ENCODE assay signal across 30 cellular contexts in genomic region chr17:3015890-3016289, GRCh38. TPM values are rescaled to one million over a fixed set of nuclear protein-coding genes. Genes with fewer than 3 reads are reported as not detected.
DNase-seq lines count a peak whose midpoint lies in the region; ATAC-seq and TF ChIP-seq lines count a peak whose summit lies in the region.
"Had no signal": no experiment of that assay in that cellular context is flagged by ENCODE, and none has a peak within 500 bp of the region (broad histone marks: within the 10 kb centered on the region; RNA-seq: fewer than 3 reads in every experiment).

No MANE protein-coding gene starts in this region.

- no peaks in the 10 kb centered on the region for H4K20me1 ChIP-seq in GM23248 (ENCODE audit: insufficient read depth)
- no peaks in the 10 kb centered on the region for H4K20me1 ChIP-seq in PC-3 (ENCODE audit: low read length)

- no peaks in the 10 kb centered on the region for H3K27me3 Mint-ChIP-seq in naive thymus-derived CD8-positive, alpha-beta T cell
- H3K27me3 Mint-ChIP-seq: activated CD4-positive, alpha-beta T cell treated with anti-CD3 and anti-CD28 coated beads for 36 hours; activated naive CD8-positive, alpha-beta T cell treated with anti-CD3 and anti-CD28 coated beads, Interleukin-2, amount 10 ng/mL, durations not matched to agents 7 days and 5 days; central memory CD8-positive, alpha-beta T cell; stimulated activated naive B cell treated with anti-CD40 and anti-IgM and Interleukin-4, amounts not matched to agents 10 μg/mL and 1 μg/mL and 100 μg/mL, for 72 hours had no signal

- no peaks in the 10 kb centered on the region for H3K9me3 ChIP-seq in GM23248 (ENCODE audit: low read depth)
- H3K9me3 ChIP-seq in PC-3 (ENCODE audit: low read length), result no peaks in the 10 kb centered on the region
- H3K9me3 ChIP-seq: HAP-1, right lobe of liver, upper lobe of left lung had no signal

- CTCF ChIA-PET in PC-3 (lab: Charles Lee), result interaction anchor here (0.5 kb wide), 1 partner anchor 423 kb away, joined by 4 read pairs; no protein-coding TSS in a partner anchor

- no peak overlapping the region for H3K4me3 Mint-ChIP-seq in naive thymus-derived CD8-positive, alpha-beta T cell
- H3K4me3 Mint-ChIP-seq: activated CD4-positive, alpha-beta T cell treated with anti-CD3 and anti-CD28 coated beads for 36 hours; activated naive CD8-positive, alpha-beta T cell treated with anti-CD3 and anti-CD28 coated beads, Interleukin-2, amount 10 ng/mL, durations not matched to agents 7 days and 5 days; central memory CD8-positive, alpha-beta T cell; stimulated activated naive B cell treated with anti-CD40 and anti-IgM and Interleukin-4, amounts not matched to agents 10 μg/mL and 1 μg/mL and 100 μg/mL, for 72 hours had no signal

- no peaks in the 10 kb centered on the region for H3K9me2 ChIP-seq in GM23248 (ENCODE audit: insufficient read depth)
- H3K9me2 ChIP-seq in PC-3 (replicated peaks; ENCODE audit: low read length), result no peaks in the 10 kb centered on the region

- no peaks in the 10 kb centered on the region for H3K79me2 ChIP-seq in GM23248 (ENCODE audit: insufficient read depth)
- no peaks in the 10 kb centered on the region for H3K79me2 ChIP-seq in PC-3 (ENCODE audit: low read length)

- H3K27me3 ChIP-seq in GM23248 (replicated peaks; ENCODE audit: insufficient read depth) (no peaks in the 10 kb centered on the region), PC-3 (ENCODE audit: low read length) (no peaks in the 10 kb centered on the region)
- H3K27me3 ChIP-seq: right lobe of liver, upper lobe of left lung had no signal

- WGBS in GM23248 (ENCODE audit: low coverage in 1 of 2, low lambda C conversion rate in 2 of 2, missing lambda C conversion rate in 2 of 2), 2 experiments, result 43 to 53% methylated on average over 7 of the region's 7 CpGs

- H3K4me2 ChIP-seq in GM23248 (ENCODE audit: unreplicated experiment) (no peak overlapping the region), PC-3 (ENCODE audit: low read length) (no peak overlapping the region)

- H3F3A ChIP-seq in GM23248 (ENCODE audit: insufficient read depth) (no peaks in the 10 kb centered on the region), PC-3 (ENCODE audit: low read length, unreplicated experiment) (no peaks in the 10 kb centered on the region)

- H3K36me3 ChIP-seq in GM23248 (ENCODE audit: low read depth) (no peaks in the 10 kb centered on the region), PC-3 (ENCODE audit: low read depth, low read length) (peaks cover 4% of the 10 kb centered on the region; the same call in 1 of the 2 replicates)
- H3K36me3 ChIP-seq: HAP-1, right lobe of liver had no signal

- peaks cover 0 to 2% (median 0%) of the 10 kb centered on the region in 9 donors for H3K9me3 Mint-ChIP-seq in naive thymus-derived CD8-positive, alpha-beta T cell
- H3K9me3 Mint-ChIP-seq: central memory CD8-positive, alpha-beta T cell; stimulated activated naive B cell treated with anti-CD40 and anti-IgM and Interleukin-4, amounts not matched to agents 10 μg/mL and 1 μg/mL and 100 μg/mL, for 72 hours had no signal

- peaks cover 4 to 23% (median 15%) of the 10 kb centered on the region in 3 donors for H3K36me3 Mint-ChIP-seq in naive thymus-derived CD8-positive, alpha-beta T cell

- TF ChIP-seq CTCF in PC-3 (conservative IDR thresholded peaks at IDR 0.05; ENCODE audit: low read depth, low read length) (no peak), fibroblast of the aortic adventitia (IDR thresholded peaks at IDR 0.05; ENCODE audit: insufficient read depth, low read length) (no peak)

- H3K27ac ChIP-seq in GM23248, result no peak overlapping the region
- H3K27ac ChIP-seq in PC-3 (ENCODE audit: low read length), result no peak overlapping the region
- H3K27ac ChIP-seq: right lobe of liver, upper lobe of left lung had no signal

- intact Hi-C loops in PC-3 (cut with micrococcal nuclease), result no loop called here

- in situ Hi-C loops in GM23248 (cut with MboI), result loop anchor here (10.0 kb wide), 1 partner anchor 191 kb away; no protein-coding TSS in a partner anchor

- no TSS peak for BruUV-seq in PC-3 (replicated peaks; lab: Mats Ljungman, UMichigan)

- ATAC-seq in PC-3, result peak; percentile 60
- ATAC-seq in naive thymus-derived CD8-positive, alpha-beta T cell, result no peak
- ATAC-seq: activated CD4-positive, alpha-beta T cell treated with anti-CD3 and anti-CD28 coated beads for 36 hours; right lobe of liver; stimulated activated naive B cell treated with anti-CD40 and anti-IgM and Interleukin-4, amounts not matched to agents 10 μg/mL and 1 μg/mL and 100 μg/mL, for 72 hours had no signal

- H3K9ac ChIP-seq in GM23248 (no peak overlapping the region), PC-3 (ENCODE audit: low read length) (no peak overlapping the region)

- POLR2A ChIA-PET in PC-3 (lab: Charles Lee; ENCODE audit: unreplicated experiment), result no interaction called here
- POLR2A ChIA-PET in naive thymus-derived CD8-positive, alpha-beta T cell (lab: Charles Lee), result no interaction called here

- peaks cover 0 to 3% (median 0%) of the 10 kb centered on the region in 4 donors for H3K4me1 Mint-ChIP-seq in naive thymus-derived CD8-positive, alpha-beta T cell
- H3K4me1 Mint-ChIP-seq: activated CD4-positive, alpha-beta T cell treated with anti-CD3 and anti-CD28 coated beads for 36 hours; activated naive CD8-positive, alpha-beta T cell treated with anti-CD3 and anti-CD28 coated beads, Interleukin-2, amount 10 ng/mL, durations not matched to agents 7 days and 5 days had no signal

- H2AFZ ChIP-seq in GM23248 (no peak overlapping the region), PC-3 (ENCODE audit: low read length) (no peak overlapping the region)

- peak overlapping the region in 1 of 10 donors; percentile 34 for H3K27ac Mint-ChIP-seq in naive thymus-derived CD8-positive, alpha-beta T cell
- H3K27ac Mint-ChIP-seq: activated CD4-positive, alpha-beta T cell treated with anti-CD3 and anti-CD28 coated beads for 36 hours; activated naive CD8-positive, alpha-beta T cell treated with anti-CD3 and anti-CD28 coated beads, Interleukin-2, amount 10 ng/mL, durations not matched to agents 7 days and 5 days; stimulated activated naive B cell treated with anti-CD40 and anti-IgM and Interleukin-4, amounts not matched to agents 10 μg/mL and 1 μg/mL and 100 μg/mL, for 72 hours had no signal

- H3K4me1 ChIP-seq in GM23248 (ENCODE audit: insufficient read depth), result no peaks in the 10 kb centered on the region
- H3K4me1 ChIP-seq in PC-3 (ENCODE audit: insufficient read depth, low read length), result peaks cover 8% of the 10 kb centered on the region; the same call in 1 of the 2 replicates
- H3K4me1 ChIP-seq: HAP-1, right lobe of liver, upper lobe of left lung had no signal

- H3K4me3 ChIP-seq in GM23248 (no peak overlapping the region), PC-3 (ENCODE audit: low read length) (no peak overlapping the region), fibroblast of the aortic adventitia (ENCODE audit: low read depth, low read length) (no peak overlapping the region)
- H3K4me3 ChIP-seq: HAP-1, right lobe of liver, upper lobe of left lung had no signal

- peak; percentile 69 for DNase-seq in GM23248
- peak; percentile 48 for DNase-seq in PC-3
- DNase-seq in fibroblast of the aortic adventitia (ENCODE audit: low read depth), result peak; percentile 45
- no peak for DNase-seq in AG08396 (ENCODE audit: low spot score)
- no peak for DNase-seq in NCI-H1417 treated with DMSO at 0.1 percent for 48 hours (lab: John Stamatoyannopoulos, UW)
- no peak for DNase-seq in SK-N-DZ (ENCODE audit: low spot score)
- no peak for DNase-seq in naive thymus-derived CD8-positive, alpha-beta T cell
- DNase-seq: activated CD4-positive, alpha-beta T cell treated with anti-CD3 and anti-CD28 coated beads for 36 hours; activated effector memory CD4-positive, alpha-beta T cell treated with anti-CD3 and anti-CD28 coated beads, Interleukin-2, amount 50 U/mL, for 16 hours; activated naive CD8-positive, alpha-beta T cell treated with anti-CD3 and anti-CD28 coated beads, Interleukin-2, amount 10 ng/mL, durations not matched to agents 7 days and 5 days; activated T-cell treated with anti-CD3 and anti-CD28 coated beads, Interleukin-2, amount 50 U/mL, for 1 hour; dermis blood vessel endothelial cell; DMS53; GDM1; KBM-7; kidney glomerular epithelial cell; MM.1S; NCI-H2081 treated with DMSO at 0.1 percent for 48 hours; NCI-H446; NCI-H82; right lobe of liver; stimulated activated naive B cell treated with anti-CD40 and anti-IgM and Interleukin-4, amounts not matched to agents 10 μg/mL and 1 μg/mL and 100 μg/mL, for 72 hours; T-helper 2 cell; upper lobe of left lung had no signal

RNA-seq across cellular contexts. Expression of gene OR1D5, which starts 47.5 kb away (rescaled TPM):
- total RNA-seq in GM23248 (2014; rRNA removed; shearing (Covaris generic)), result not detected in 2 replicates
- not detected in 2 replicates for polyA plus RNA-seq in GM23248 (2016; fragmentation: Nextera tagmentation; extraction: Ambion mirVana)
- total RNA-seq in PC-3 (2014; rRNA removed) (not detected in 2 replicates), fibroblast of the aortic adventitia (ENCODE audit: low replicate concordance) (not detected in 2 replicates)
- not detected in 2 replicates for polyA plus RNA-seq in SK-N-DZ (2014; cell fraction: cytosol; rRNA removed)
- not detected in 2 replicates for polyA plus RNA-seq in SK-N-DZ (2014; cell fraction: nucleus; rRNA removed)
- not detected for total RNA-seq in naive thymus-derived CD8-positive, alpha-beta T cell
- polyA plus RNA-seq in naive thymus-derived CD8-positive, alpha-beta T cell, result not detected
- total RNA-seq: activated CD4-positive, alpha-beta T cell treated with anti-CD3 and anti-CD28 coated beads for 36 hours; activated CD8-positive, alpha-beta memory T cell treated with anti-CD3 and anti-CD28 coated beads for 36 hours; activated naive CD8-positive, alpha-beta T cell treated with anti-CD3 and anti-CD28 coated beads, Interleukin-2, amount 10 ng/mL, durations not matched to agents 7 days and 5 days; dermis blood vessel endothelial cell; fibroblast of lung; lung microvascular endothelial cell; right lobe of liver; upper lobe of left lung had no signal
- polyA plus RNA-seq: BJ, fibroblast of lung had no signal

Comparison
In these comparisons a context has a peak if more than half of its experiments do, and no peak if none do; other contexts are left out.
1. DNase-seq: peak in GM23248 (single experiment), PC-3 (single experiment) and fibroblast of the aortic adventitia (single experiment); none in AG08396 (single experiment), NCI-H1417 treated with DMSO at 0.1 percent for 48 hours (single experiment), SK-N-DZ (single experiment) and naive thymus-derived CD8-positive, alpha-beta T cell (0 of 10).